Comparison of ENCODE assay signal across 34 cellular contexts in the genomic region with DNA sequence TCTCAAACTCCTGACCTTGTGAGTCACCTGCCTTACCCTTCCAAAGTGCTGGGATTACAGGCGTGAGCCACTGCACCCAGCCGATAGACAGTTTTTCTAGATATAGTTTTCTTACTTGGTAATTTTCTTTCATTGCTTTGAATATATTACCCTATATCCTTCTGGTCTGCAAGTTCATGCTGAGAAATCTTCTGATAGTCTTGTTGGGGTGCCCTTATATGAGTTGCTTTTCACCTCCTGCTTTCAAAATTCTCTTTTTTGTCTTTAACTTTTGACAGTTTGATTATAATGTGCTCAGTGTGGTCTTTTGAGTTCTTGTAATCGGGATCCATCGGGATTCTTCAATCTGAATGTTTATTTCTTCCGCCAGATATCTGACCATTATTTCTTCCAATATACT.
"Had no signal": no experiment of that assay in that cellular context is flagged by ENCODE, and none has a peak within 500 bp of the region (broad histone marks: within the 10 kb centered on the region; RNA-seq: fewer than 3 reads in every experiment).

No MANE protein-coding gene starts in this region.

- H3K4me3 ChIP-seq: MG63 had no signal

- DNase-seq: Karpas-422, Kasumi-1, MG63, MM.1S, MV-4-11, NCI-H1048, NCI-H1092, NCI-H1092 treated with DMSO at 0.1 percent for 48 hours, NCI-H1105, NCI-H1105 treated with DMSO at 0.1 percent for 48 hours, NCI-H1417, NCI-H1417 treated with DMSO at 0.1 percent for 48 hours, NCI-H1436, NCI-H1436 treated with DMSO at 0.1 percent for 48 hours, NCI-H146, NCI-H1694, NCI-H1694 treated with DMSO at 0.1 percent for 48 hours, NCI-H187, NCI-H187 treated with DMSO at 0.1 percent for 48 hours, NCI-H1930, NCI-H2029, NCI-H2029 treated with DMSO at 0.1 percent for 48 hours, NCI-H2081, NCI-H2081 treated with DMSO at 0.1 percent for 48 hours, NCI-H2107, NCI-H2171, NCI-H2171 treated with DMSO at 0.1 percent for 48 hours, NCI-H2227 treated with DMSO at 0.1 percent for 48 hours, NCI-H226, NCI-H345, NCI-H446, NCI-H446 treated with DMSO at 0.1 percent for 48 hours, NCI-H510A, NCI-H510A treated with DMSO at 0.1 percent for 48 hours had no signal

- H3K27me3 ChIP-seq: MG63 had no signal

- H3K36me3 ChIP-seq: MG63 had no signal
